ENCODE assay signal across 8 cellular contexts in genomic region chr7:99036531-99037175, GRCh38.
DNase-seq lines count a peak whose midpoint lies in the region; ATAC-seq, FAIRE-seq and TF ChIP-seq lines count a peak whose summit lies in the region.

No MANE protein-coding gene starts in this region.

- no peak for FAIRE-seq in GM12891 (lab: Jason Lieb, UNC)

- no peak overlapping the region for H3K4me3 ChIP-seq in adipocyte (ENCODE audit: low read length)

- 0 out of 2 replicates have a peak, but pooled peaks have one; percentile 28 for TF ChIP-seq POLR2A in GM12891 (IDR thresholded peaks at IDR 0.05; ENCODE audit: low read depth, low read length)

- H3K36me3 ChIP-seq in adipocyte (ENCODE audit: control insufficient read depth, insufficient read depth, low read length, severe bottlenecking) = peaks cover 75% of the 10 kb centered on the region

- no peak overlapping the region for H3K9ac ChIP-seq in adipocyte (ENCODE audit: low read length)

- TF ChIP-seq CTCF in 22Rv1 (IDR thresholded peaks at IDR 0.05) = peak; percentile 69

- no peaks in the 10 kb centered on the region for H3K27me3 ChIP-seq in adipocyte (replicated peaks; ENCODE audit: control insufficient read depth, insufficient read depth, low read length)

- ATAC-seq in GM19395 (IDR thresholded peaks at IDR 0.05; ENCODE audit: unreplicated experiment) (no peak), HG03045 (IDR thresholded peaks at IDR 0.05; ENCODE audit: unreplicated experiment) (no peak)

- no peaks in the 10 kb centered on the region for H3K9me3 ChIP-seq in adipocyte (ENCODE audit: control insufficient read depth, low read length)

- DNase-seq in GM12891 (ENCODE audit: insufficient read length, low spot score) (no peak), adipocyte (ENCODE audit: low read depth) (peak; percentile 25), hypothalamus (lab: John Stamatoyannopoulos, UW) (peak in 42 of 51 donors; percentile 13 to 78 (median 52)), NCI-H1105 (lab: John Stamatoyannopoulos, UW) (no peak)
- DNase-seq in NK-92 treated with Interleukin-12 subunit alpha and Interleukin-12 subunit beta, amount 100 ng/mL, for 24 hours (lab: John Stamatoyannopoulos, UW) = no peak

- H3K4me1 ChIP-seq in adipocyte (ENCODE audit: control insufficient read depth, insufficient read depth, low read length) = peaks cover 17% of the 10 kb centered on the region

- no peak overlapping the region for H3K27ac ChIP-seq in 22Rv1

TF ChIP-seq in GM12891, 5 proteins besides CTCF, POLR2A, EP300 and RAD21:
- TF ChIP-seq SPI1 (IDR thresholded peaks at IDR 0.05; ENCODE audit: low read depth, low read length) = no peak
- no peak for TF ChIP-seq TAF1 (IDR thresholded peaks at IDR 0.05; ENCODE audit: low read depth, low read length)
- TF ChIP-seq POLR2AphosphoS5 (IDR thresholded peaks at IDR 0.05; ENCODE audit: low read depth, low read length) = no peak
- no peak for TF ChIP-seq PAX5 (IDR thresholded peaks at IDR 0.05; ENCODE audit: insufficient read depth, low read length, severe bottlenecking)
- TF ChIP-seq POU2F2 (IDR thresholded peaks at IDR 0.05; ENCODE audit: low read depth, low read length) = no peak

Comparison
In these comparisons a context has a peak if more than half of its experiments do, and no peak if none do; other contexts are left out.
1. DNase-seq: peak in adipocyte (single experiment) and hypothalamus (42 of 51); none in GM12891 (single experiment), NCI-H1105 (single experiment) and NK-92 treated with Interleukin-12 subunit alpha and Interleukin-12 subunit beta, amount 100 ng/mL, for 24 hours (single experiment).